ENCODE assay signal across 9 cellular contexts in genomic region chr19:2261438-2262172, GRCh38. TPM values are rescaled to one million over a fixed set of nuclear protein-coding genes. Genes with fewer than 3 reads are reported as not detected.
DNase-seq lines count a peak whose midpoint lies in the region; ATAC-seq and TF ChIP-seq lines count a peak whose summit lies in the region.
"Had no signal": no experiment of that assay in that cellular context is flagged by ENCODE, and none has a peak within 500 bp of the region (broad histone marks: within the 10 kb centered on the region; RNA-seq: fewer than 3 reads in every experiment).

No MANE protein-coding gene starts in this region.

- peaks cover 28% of the 10 kb centered on the region for H3K4me1 Mint-ChIP-seq in activated CD8-positive, alpha-beta T cell treated with anti-CD3 and anti-CD28 coated beads for 36 hours (ENCODE audit: low read depth)

- H3K9me3 ChIP-seq in left ventricle myocardium inferior (replicated peaks) (no peaks in the 10 kb centered on the region), thyroid gland (no peaks in the 10 kb centered on the region)

- no peaks in the 10 kb centered on the region for H3K27me3 Mint-ChIP-seq in activated CD8-positive, alpha-beta T cell treated with anti-CD3 and anti-CD28 coated beads for 36 hours

- no peaks in the 10 kb centered on the region for H3K9me3 Mint-ChIP-seq in activated CD8-positive, alpha-beta T cell treated with anti-CD3 and anti-CD28 coated beads for 36 hours
- H3K9me3 Mint-ChIP-seq: activated naive CD4-positive, alpha-beta T cell treated with anti-CD3 and anti-CD28 coated beads, Interleukin-2, amount 50 U/mL, for 72 hours had no signal

- DNase-seq in AG04449 (ENCODE audit: low read depth, low spot score) (no peak), HUDEP-2 (lab: John Stamatoyannopoulos, UW; ENCODE audit: unreplicated experiment in 76 of 76) (peak in 49 of 76 experiments; percentile 16 to 68 (median 49)), left ventricle myocardium inferior (no peak), thyroid gland (no peak), mesenteric fat pad (ENCODE audit: low spot score) (no peak), NCI-H1930 (lab: John Stamatoyannopoulos, UW) (no peak)
- peak; percentile 84 for DNase-seq in activated CD8-positive, alpha-beta T cell treated with anti-CD3 and anti-CD28 coated beads for 36 hours

- WGBS in thyroid gland, 2 donors = 62 to 65% methylated on average over 5 to 7 of the region's 7 CpGs

- H3K4me3 ChIP-seq in AG04449 (ENCODE audit: low read depth, low read length) (no peak overlapping the region), left ventricle myocardium inferior (no peak overlapping the region), thyroid gland (replicated peaks in 1 of 3) (no peak overlapping the region)

- H3K27me3 ChIP-seq in left ventricle myocardium inferior (ENCODE audit: low read depth) (no peaks in the 10 kb centered on the region), thyroid gland (no peaks in the 10 kb centered on the region)

- no peak for TF ChIP-seq POLR2A in thyroid gland (IDR thresholded peaks at IDR 0.05)

- no peaks in the 10 kb centered on the region for H3K36me3 ChIP-seq in left ventricle myocardium inferior
- H3K36me3 ChIP-seq in thyroid gland = no peaks in the 10 kb centered on the region

- H3K4me1 ChIP-seq in left ventricle myocardium inferior (peaks cover 4% of the 10 kb centered on the region), thyroid gland (peaks cover 2 to 4% of the 10 kb centered on the region in 2 donors)

- H3K4me3 Mint-ChIP-seq in activated CD8-positive, alpha-beta T cell treated with anti-CD3 and anti-CD28 coated beads for 36 hours = no peak overlapping the region

- ATAC-seq in activated CD8-positive, alpha-beta T cell treated with anti-CD3 and anti-CD28 coated beads for 36 hours = peak; percentile 52
- ATAC-seq in GM19397 (IDR thresholded peaks at IDR 0.05; ENCODE audit: unreplicated experiment) = no peak

- CTCF ChIA-PET in AG04449 (lab: Yijun Ruan, JAX) = interaction anchor here (0.6 to 4.8 kb wide), 10 partner anchors 8 to 131 kb away, joined by 3 to 24 read pairs (median 5); partner anchors contain the start of gene PLEKHJ1
- CTCF ChIA-PET in activated CD8-positive, alpha-beta T cell treated with anti-CD3 and anti-CD28 coated beads for 36 hours (lab: Charles Lee) = interaction anchor here (0.7 to 5.0 kb wide), 18 partner anchors 9 to 195 kb away, joined by 3 to 38 read pairs (median 3); partner anchors contain the start of genes AMH, AP3D1 and LMNB2

- H3K36me3 Mint-ChIP-seq in activated CD8-positive, alpha-beta T cell treated with anti-CD3 and anti-CD28 coated beads for 36 hours (ENCODE audit: low read depth) = no peaks in the 10 kb centered on the region
- H3K36me3 Mint-ChIP-seq: activated naive CD4-positive, alpha-beta T cell treated with anti-CD3 and anti-CD28 coated beads, Interleukin-2, amount 50 U/mL, for 72 hours had no signal

- H3K27ac ChIP-seq in left ventricle myocardium inferior (replicated peaks) (no peak overlapping the region), thyroid gland (no peak overlapping the region)

- intact Hi-C loops in activated CD8-positive, alpha-beta T cell treated with anti-CD3 and anti-CD28 coated beads for 36 hours (cut with micrococcal nuclease) = no loop called here
- intact Hi-C loops in left ventricle myocardium inferior (cut with micrococcal nuclease) (no loop called here), thyroid gland (cut with DNase I) (no loop called here)

- TF ChIP-seq CTCF in AG04449 (IDR thresholded peaks at IDR 0.05; ENCODE audit: insufficient read depth, low read length, missing control alignments) = peak; percentile 38
- peak; percentile 92 for TF ChIP-seq CTCF in activated CD8-positive, alpha-beta T cell treated with anti-CD3 and anti-CD28 coated beads for 36 hours (IDR thresholded peaks at IDR 0.05)
- peak; percentile 65 for TF ChIP-seq CTCF in left ventricle myocardium inferior (IDR thresholded peaks at IDR 0.05; ENCODE audit: borderline replicate concordance)
- TF ChIP-seq CTCF in thyroid gland (IDR thresholded peaks at IDR 0.05) = peak in 5 of 6 experiments; percentile 5 to 45 (median 17)

- H3K27ac Mint-ChIP-seq in activated CD8-positive, alpha-beta T cell treated with anti-CD3 and anti-CD28 coated beads for 36 hours = no peak overlapping the region

- POLR2A ChIA-PET in AG04449 (lab: Yijun Ruan, JAX) = no interaction called here
- POLR2A ChIA-PET in activated CD8-positive, alpha-beta T cell treated with anti-CD3 and anti-CD28 coated beads for 36 hours (lab: Charles Lee) = interaction anchor here (1.3 to 15.0 kb wide), 3 partner anchors 11 to 20 kb away, joined by 9 to 202 read pairs (median 73); partner anchors contain the start of genes AMH and SF3A2

RNA-seq across cellular contexts. Expression of gene JSRP1, which starts 5.4 kb away (rescaled TPM):
- 1 to 10 TPM; 1.0 TPM for total RNA-seq in activated CD8-positive, alpha-beta T cell treated with anti-CD3 and anti-CD28 coated beads for 36 hours
- total RNA-seq in left ventricle myocardium inferior = 0.36 TPM
- total RNA-seq in thyroid gland = not detected
- total RNA-seq in mesenteric fat pad = not detected

RNA-seq across cellular contexts. Expression of gene AMH, which starts 12.5 kb away (rescaled TPM):
- total RNA-seq in activated CD8-positive, alpha-beta T cell treated with anti-CD3 and anti-CD28 coated beads for 36 hours = 1 to 10 TPM; 4.5 to 6.1 TPM
- 1.1 TPM for total RNA-seq in left ventricle myocardium inferior
- total RNA-seq in thyroid gland = 1 to 10 TPM in 1 of 4 donors, under 1 TPM in 1, not detected in 2; 0.33 to 4.2 TPM
- total RNA-seq in mesenteric fat pad = 0.93 TPM

RNA-seq across cellular contexts. Expression of gene PEAK3, which starts 20.4 kb away (rescaled TPM):
- not detected for total RNA-seq in activated CD8-positive, alpha-beta T cell treated with anti-CD3 and anti-CD28 coated beads for 36 hours
- total RNA-seq in left ventricle myocardium inferior = 0.77 TPM
- total RNA-seq in thyroid gland = 1 to 10 TPM in 1 of 4 donors, under 1 TPM in 3; 0.27 to 1.6 (median 0.59) TPM
- total RNA-seq in mesenteric fat pad = 2.6 TPM
- total RNA-seq: activated naive CD4-positive, alpha-beta T cell treated with anti-CD3 and anti-CD28 coated beads, Interleukin-2, amount 50 U/mL, for 72 hours had no signal

RNA-seq across cellular contexts. Expression of gene SF3A2, which starts 25.0 kb away (rescaled TPM):
- total RNA-seq in activated CD8-positive, alpha-beta T cell treated with anti-CD3 and anti-CD28 coated beads for 36 hours = 100 to 1,000 TPM; 157 to 163 TPM
- 28.7 TPM for total RNA-seq in left ventricle myocardium inferior
- 10 to 100 TPM; 25.7 to 39.8 (median 30.3) TPM for total RNA-seq in thyroid gland
- 46.2 TPM for total RNA-seq in mesenteric fat pad

RNA-seq across cellular contexts. Expression of gene PLEKHJ1, which starts 25.5 kb away (rescaled TPM):
- 10 to 100 TPM; 65.3 to 72.8 TPM for total RNA-seq in activated CD8-positive, alpha-beta T cell treated with anti-CD3 and anti-CD28 coated beads for 36 hours
- total RNA-seq in left ventricle myocardium inferior (47.8 TPM), thyroid gland (100 to 1,000 TPM in 3 of 4 donors, 10 to 100 TPM in 1; 86.7 to 179 (median 131) TPM), mesenteric fat pad (46.4 TPM)

Comparison
In these comparisons a context has a peak if more than half of its experiments do, and no peak if none do; other contexts are left out.
1. DNase-seq: peak in HUDEP-2 (49 of 76) and activated CD8-positive, alpha-beta T cell treated with anti-CD3 and anti-CD28 coated beads for 36 hours (single experiment); none in AG04449 (single experiment), left ventricle myocardium inferior (single experiment), thyroid gland (0 of 2), mesenteric fat pad (single experiment) and NCI-H1930 (0 of 2).
2. CTCF ChIP-seq: peak in every context shown above with its lines; median percentile 92 in activated CD8-positive, alpha-beta T cell treated with anti-CD3 and anti-CD28 coated beads for 36 hours; 65 in left ventricle myocardium inferior; 38 in AG04449; 17 in thyroid gland.